8 cellular contexts compared by ENCODE assay signal in the genomic region with DNA sequence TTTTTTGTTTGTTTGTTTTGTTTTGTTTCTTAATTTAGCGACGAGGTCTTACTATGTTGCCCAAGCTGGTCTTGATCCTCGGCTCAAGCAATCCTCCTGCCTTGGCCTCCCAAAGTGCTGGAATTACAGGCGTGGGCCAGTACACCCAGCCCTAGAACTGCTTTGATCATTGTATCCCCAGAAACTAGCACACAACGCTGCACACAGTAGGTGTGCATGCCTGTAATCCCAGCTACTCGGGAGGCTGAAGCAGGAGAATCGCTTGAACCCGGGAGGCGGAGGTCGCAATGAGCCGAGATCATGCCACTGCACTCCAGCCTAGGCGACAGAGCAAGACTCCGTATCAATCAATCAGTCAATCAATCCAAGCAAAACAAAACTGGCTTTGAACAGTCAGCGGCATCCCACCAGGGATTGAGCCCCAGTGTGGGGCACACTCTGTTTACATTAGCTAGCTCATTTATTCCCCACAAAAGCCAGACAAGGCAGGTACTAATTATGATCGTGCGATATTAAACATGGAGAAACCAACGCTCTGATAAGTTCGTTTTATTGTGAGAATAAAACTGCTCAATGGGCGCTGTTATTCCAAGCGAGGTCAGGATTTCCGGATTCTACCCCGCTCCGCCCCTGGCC. TPM values are rescaled to one million over a fixed set of nuclear protein-coding genes. Genes with fewer than 3 reads are reported as not detected.
A peak's percentile ranks its signal among the peaks of the same experiment; 100 is the strongest.
DNase-seq lines count a peak whose midpoint lies in the region; ATAC-seq, FAIRE-seq and TF ChIP-seq lines count a peak whose summit lies in the region.

No MANE protein-coding gene starts in this region.

- peak overlapping the region; percentile 65 for H3K9ac ChIP-seq in mucosa of stomach (ENCODE audit: low read length)

- no peaks in the 10 kb centered on the region for H3K9me3 ChIP-seq in mucosa of stomach (ENCODE audit: control insufficient read depth, low read length)

- TF ChIP-seq CTCF in bronchial epithelial cell (IDR thresholded peaks at IDR 0.05; ENCODE audit: insufficient read depth, low read length, severe bottlenecking) = no peak

- ATAC-seq in GM18511 (IDR thresholded peaks at IDR 0.05; ENCODE audit: unreplicated experiment) (peak; percentile 18), HG03196 (IDR thresholded peaks at IDR 0.05; ENCODE audit: unreplicated experiment) (peak; percentile 5), GM18909 (IDR thresholded peaks at IDR 0.05; ENCODE audit: poor library complexity, unreplicated experiment) (no peak)

- H3K36me3 ChIP-seq in bronchial epithelial cell (ENCODE audit: control insufficient read depth, insufficient read depth, low read length) (peaks cover 8% of the 10 kb centered on the region), mucosa of stomach (ENCODE audit: control insufficient read depth, insufficient read depth, low read length) (peaks cover under 1% of the 10 kb centered on the region)

- peaks cover 14% of the 10 kb centered on the region for H3K4me1 ChIP-seq in mucosa of stomach (ENCODE audit: control insufficient read depth, insufficient read depth, low read length)

- H3K27me3 ChIP-seq in bronchial epithelial cell (ENCODE audit: control insufficient read depth, insufficient read depth, low read length) (no peaks in the 10 kb centered on the region), mucosa of stomach (ENCODE audit: control insufficient read depth, insufficient read depth, low read length) (no peaks in the 10 kb centered on the region)

- H3K4me3 ChIP-seq in bronchial epithelial cell (ENCODE audit: low read depth, low read length) (peak overlapping the region; percentile 46), mucosa of stomach (ENCODE audit: low read length) (peak overlapping the region; percentile 86)

- FAIRE-seq in bronchial epithelial cell (lab: Jason Lieb, UNC) = no peak

- no peak for DNase-seq in bronchial epithelial cell (ENCODE audit: low read depth)
- DNase-seq in NCI-H82 treated with DMSO at 0.1 percent for 48 hours (lab: John Stamatoyannopoulos, UW; ENCODE audit: unreplicated experiment) = no peak
- no peak for DNase-seq in NCI-H2107 treated with DMSO at 0.1 percent for 48 hours (lab: John Stamatoyannopoulos, UW; ENCODE audit: unreplicated experiment)
- DNase-seq in MV-4-11 (lab: John Stamatoyannopoulos, UW) = no peak

RNA-seq across cellular contexts. Expression of a gene that starts 0.6 kb away (rescaled TPM):
- total RNA-seq in bronchial epithelial cell = 41.9 and 45.6 TPM in 2 replicates

RNA-seq across cellular contexts. Expression of a gene that starts 19.8 kb away (rescaled TPM):
- 25.6 and 31.3 TPM in 2 replicates for total RNA-seq in bronchial epithelial cell

RNA-seq across cellular contexts. Expression of a gene that starts 28.8 kb away (rescaled TPM):
- 18.2 and 18.7 TPM in 2 replicates for total RNA-seq in bronchial epithelial cell

RNA-seq across cellular contexts. Expression of a gene that starts 29.0 kb away (rescaled TPM):
- total RNA-seq in bronchial epithelial cell = 28.8 and 45.5 TPM in 2 replicates

RNA-seq across cellular contexts. Expression of a gene that starts 41.0 kb away (rescaled TPM):
- total RNA-seq in bronchial epithelial cell = 0.13 TPM in 1 of 2 replicates, not detected in the other
